9 cellular contexts compared by ENCODE assay signal in genomic region chr19:40810649-40811408, GRCh38. TPM values are rescaled to one million over a fixed set of nuclear protein-coding genes. Genes with fewer than 3 reads are reported as not detected.
DNase-seq lines count a peak whose midpoint lies in the region; ATAC-seq, FAIRE-seq and TF ChIP-seq lines count a peak whose summit lies in the region.
"Not testable (repeated sequence)": the region's sequence is repeated elsewhere in the genome, so short reads cannot be mapped to it uniquely, and the experiment has no call there.
"Had no signal": no experiment of that assay in that cellular context is flagged by ENCODE, and none has a peak within 500 bp of the region (broad histone marks: within the 10 kb centered on the region; RNA-seq: fewer than 3 reads in every experiment).

No MANE protein-coding gene starts in this region.

- FAIRE-seq in kidney (lab: Jason Lieb, UNC), result not testable (repeated sequence)

- TF ChIP-seq CTCF in AG09319 (IDR thresholded peaks at IDR 0.05; ENCODE audit: low read depth, low read length); kidney (IDR thresholded peaks at IDR 0.05; ENCODE audit: borderline replicate concordance, extremely low read depth, insufficient read depth): not testable (repeated sequence)

- intact Hi-C loops in kidney (cut with DNase I), result not testable (repeated sequence)

- peaks cover 51% of the 10 kb centered on the region for H3K4me1 ChIP-seq in effector memory CD4-positive, alpha-beta T cell (ENCODE audit: control insufficient read depth, insufficient read depth, low read length, poor library complexity, severe bottlenecking)
- H3K4me1 ChIP-seq in kidney (ENCODE audit: control insufficient read depth in 1 of 2, insufficient read depth in 1 of 2, low read depth in 1 of 2, low read length in 2 of 2), result peaks cover 7 to 28% of the 10 kb centered on the region in 2 donors

- peak overlapping the region in 1 of 2 donors; percentile 12 for H3K9ac ChIP-seq in kidney (ENCODE audit: low read length in 2 of 2)

- H3K9me3 ChIP-seq in effector memory CD4-positive, alpha-beta T cell (ENCODE audit: control insufficient read depth, low read length); kidney (ENCODE audit: control insufficient read depth in 1 of 2, low read length in 2 of 2): not testable (repeated sequence)

- ATAC-seq in GM19043 (IDR thresholded peaks at IDR 0.05; ENCODE audit: low read depth, unreplicated experiment) (peak; percentile 68), HG03432 (IDR thresholded peaks at IDR 0.05; ENCODE audit: unreplicated experiment) (peak; percentile 73)

- peak overlapping the region; percentile 48 for H3K4me3 ChIP-seq in effector memory CD4-positive, alpha-beta T cell (ENCODE audit: insufficient read depth, low read depth, low read length, poor library complexity, severe bottlenecking)
- peak overlapping the region in 1 of 2 donors; percentile 32 for H3K4me3 ChIP-seq in kidney (ENCODE audit: low read length in 2 of 2)

- peaks cover 22% of the 10 kb centered on the region for H3K36me3 ChIP-seq in effector memory CD4-positive, alpha-beta T cell (ENCODE audit: control insufficient read depth, insufficient read depth, low read length)
- peaks cover 3 to 14% of the 10 kb centered on the region in 2 donors for H3K36me3 ChIP-seq in kidney (ENCODE audit: control insufficient read depth in 1 of 2, insufficient read depth in 2 of 2, low read length in 2 of 2)

- not testable (repeated sequence) for H3K27ac ChIP-seq in effector memory CD4-positive, alpha-beta T cell (ENCODE audit: insufficient read depth, low read length, poor library complexity, severe bottlenecking)
- peak overlapping the region in 1 of 2 donors; percentile 47 for H3K27ac ChIP-seq in kidney (ENCODE audit: low read depth in 2 of 2, low read length in 2 of 2)

- not testable (repeated sequence) for H3K27me3 ChIP-seq in effector memory CD4-positive, alpha-beta T cell (replicated peaks; ENCODE audit: control insufficient read depth, insufficient read depth, low read length, poor library complexity, severe bottlenecking)

- DNase-seq in AG09319 (ENCODE audit: extremely low read depth, low read depth) (peak; percentile 44), kidney (peak; percentile 96), renal cortical epithelial cell (ENCODE audit: low read depth) (peak; percentile 63)
- DNase-seq in activated T-cell treated with anti-CD3 and anti-CD28 coated beads, Interleukin-2, amount 50 U/mL, for 48 hours, result peak; percentile 70 to 78
- DNase-seq in effector memory CD4-positive, alpha-beta T cell, result peak; percentile 40 to 53 (median 46)

TF ChIP-seq in PFSK-1, 5 proteins besides CTCF, POLR2A, EP300 and RAD21:
- peak; percentile 45; the same call in 1 of the 2 replicates for TF ChIP-seq TAF1 (IDR thresholded peaks at IDR 0.05; ENCODE audit: borderline replicate concordance, insufficient read depth, low read length)
- peak; percentile 12; the same call in 1 of the 2 replicates for TF ChIP-seq SIN3A (IDR thresholded peaks at IDR 0.05; ENCODE audit: borderline replicate concordance, insufficient read depth, low read length)
- peak; percentile 41; the same call in 1 of the 2 replicates for TF ChIP-seq POLR2AphosphoS5 (IDR thresholded peaks at IDR 0.05; ENCODE audit: low read depth, low read length)
TF ChIP-seq in PFSK-1: peak in this region for 3; not testable (repeated sequence) for 2.

RNA-seq across cellular contexts. Expression of gene EGLN2, which starts 11.8 kb away (rescaled TPM):
- 174 TPM for polyA plus RNA-seq in PFSK-1 (2012; ENCODE audit: insufficient read length, low read depth)
- total RNA-seq in kidney (96.0 TPM), renal cortical epithelial cell (76.1 and 89.3 TPM in 2 replicates)
- 96.3 TPM for polyA plus RNA-seq in kidney (ENCODE audit: insufficient read depth, low read depth, low replicate concordance)

RNA-seq across cellular contexts. Expression of gene RAB4B, which starts 32.8 kb away (rescaled TPM):
- polyA plus RNA-seq in PFSK-1 (2012; ENCODE audit: insufficient read length, low read depth), result 55.7 TPM
- total RNA-seq in kidney, result 42.1 TPM
- 61.7 TPM for polyA plus RNA-seq in kidney (ENCODE audit: insufficient read depth, low read depth, low replicate concordance)
- total RNA-seq in renal cortical epithelial cell, result 5.9 and 9.9 TPM in 2 replicates

RNA-seq across cellular contexts. Expression of gene MIA, which starts 35.5 kb away (rescaled TPM):
- polyA plus RNA-seq in PFSK-1 (2012; ENCODE audit: insufficient read length, low read depth), result not detected
- total RNA-seq in kidney (6.5 TPM), renal cortical epithelial cell (not detected in 2 replicates)
- polyA plus RNA-seq in kidney (ENCODE audit: insufficient read depth, low read depth, low replicate concordance), result not detected

RNA-seq across cellular contexts. Expression of gene CYP2A6, which starts 39.4 kb away (rescaled TPM):
- not detected for polyA plus RNA-seq in PFSK-1 (2012; ENCODE audit: insufficient read length, low read depth)
- total RNA-seq in kidney (not detected), renal cortical epithelial cell (not detected in 2 replicates)
- polyA plus RNA-seq in kidney (ENCODE audit: insufficient read depth, low read depth, low replicate concordance), result not detected
- total RNA-seq: pulmonary artery endothelial cell had no signal

RNA-seq across cellular contexts. Expression of gene SNRPA, which starts 59.8 kb away (rescaled TPM):
- polyA plus RNA-seq in PFSK-1 (2012; ENCODE audit: insufficient read length, low read depth), result 114 TPM
- total RNA-seq in kidney, result 48.7 TPM
- 52.6 TPM for polyA plus RNA-seq in kidney (ENCODE audit: insufficient read depth, low read depth, low replicate concordance)
- 17.4 and 20.5 TPM in 2 replicates for total RNA-seq in renal cortical epithelial cell

Comparison
In these comparisons a context has a peak if more than half of its experiments do, and no peak if none do; other contexts are left out.
1. DNase-seq: peak in every context shown above with its lines; median percentile 96 in kidney; 74 in activated T-cell treated with anti-CD3 and anti-CD28 coated beads, Interleukin-2, amount 50 U/mL, for 48 hours; 63 in renal cortical epithelial cell; 46 in effector memory CD4-positive, alpha-beta T cell; 44 in AG09319.